ENCODE assay signal across 1 cellular context in the genomic region with DNA sequence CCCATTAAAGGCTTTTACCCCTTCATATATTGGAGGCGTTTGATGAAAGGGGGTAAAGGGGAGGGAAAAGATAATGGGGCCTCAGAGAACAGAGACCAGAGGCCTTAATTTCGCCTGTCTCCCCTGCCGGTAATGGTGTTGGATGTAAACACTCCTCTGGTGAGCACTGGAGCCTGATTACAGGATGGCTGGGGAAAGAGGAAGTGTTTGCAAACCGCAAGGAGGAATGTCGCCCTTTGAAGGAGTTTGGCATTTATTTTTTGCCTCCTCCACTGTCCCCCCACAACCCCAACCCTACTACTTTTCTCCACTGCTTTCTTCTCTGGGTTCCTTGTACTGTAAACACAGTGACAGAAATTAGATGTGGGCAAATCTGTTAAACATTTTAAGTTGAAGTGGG.
TF ChIP-seq lines count a peak whose summit lies in the region.

No MANE protein-coding gene starts in this region.

TF ChIP-seq in H1, 55 proteins besides CTCF, POLR2A, EP300 and RAD21 (continued from another document):
- no peak for TF ChIP-seq RXRA (IDR thresholded peaks at IDR 0.05; ENCODE audit: insufficient read depth, low read depth, low read length)
- no peak for TF ChIP-seq BACH1 (IDR thresholded peaks at IDR 0.05; ENCODE audit: low read length)
- no peak for TF ChIP-seq SIX5 (IDR thresholded peaks at IDR 0.05; ENCODE audit: low read depth, low read length)
- TF ChIP-seq SP1 (IDR thresholded peaks at IDR 0.05; ENCODE audit: low read depth, low read length): no peak
- no peak for TF ChIP-seq HDAC6 (IDR thresholded peaks at IDR 0.05; ENCODE audit: low read depth, low read length)
- no peak for TF ChIP-seq SRF (IDR thresholded peaks at IDR 0.05; ENCODE audit: low read depth, low read length)
